Comparison of ENCODE assay signal across 8 cellular contexts in genomic region chr19:49387936-49388372, GRCh38.
A peak's percentile ranks its signal among the peaks of the same experiment; 100 is the strongest.
DNase-seq lines count a peak whose midpoint lies in the region; ATAC-seq lines count a peak whose summit lies in the region.

TSS of gene KASH5 (plus strand) at chr19:49388249. CDS start at chr19:49390884, 2,635 bp downstream.

- no peaks in the 10 kb centered on the region for H3K36me3 Mint-ChIP-seq in memory B cell

- peaks cover 29% of the 10 kb centered on the region for H3K4me1 Mint-ChIP-seq in memory B cell

- peaks cover 1% of the 10 kb centered on the region for H3K9me3 Mint-ChIP-seq in memory B cell

- peak within 1 kb of the TSS; percentile 79 for H3K4me3 Mint-ChIP-seq in memory B cell

- no peaks in the 10 kb centered on the region for H3K27me3 Mint-ChIP-seq in memory B cell

- DNase-seq in T-helper 22 cell (ENCODE audit: low read depth) = peak; percentile 61
- DNase-seq in astrocyte of the hippocampus (ENCODE audit: low read depth, low spot score) = peak; percentile 16
- peak; percentile 60 to 87 for DNase-seq in memory B cell (ENCODE audit: low spot score in 2 of 2)
- peak; percentile 64 to 86 for DNase-seq in stimulated activated CD8-positive, alpha-beta memory T cell treated with anti-CD3 and anti-CD28 coated beads, Interleukin-7, amount 100 ng/mL, for 48 hours (ENCODE audit: extremely low read depth in 1 of 2, low read depth in 1 of 2)
- DNase-seq in OCI-M2 (lab: John Stamatoyannopoulos, UW; ENCODE audit: unreplicated experiment) = no peak

- peak within 1 kb of the TSS; percentile 85 for H3K27ac Mint-ChIP-seq in memory B cell

- ATAC-seq in HG02870 (IDR thresholded peaks at IDR 0.05; ENCODE audit: unreplicated experiment) = peak; percentile 58
- peak; percentile 65 for ATAC-seq in memory B cell (ENCODE audit: low read depth)
- ATAC-seq in GM18909 (IDR thresholded peaks at IDR 0.05; ENCODE audit: poor library complexity, unreplicated experiment) = no peak
- ATAC-seq in HG03571 (IDR thresholded peaks at IDR 0.05; ENCODE audit: unreplicated experiment) = no peak

Comparison
In these comparisons a context has a peak if more than half of its experiments do, and no peak if none do; other contexts are left out.
1. ATAC-seq: peak in HG02870 (single experiment) and memory B cell (single experiment); none in GM18909 (single experiment) and HG03571 (single experiment).